Comparison of ENCODE assay signal across 16 cellular contexts in genomic region chr1:56506314-56506743, GRCh38.
DNase-seq lines count a peak whose midpoint lies in the region; ATAC-seq, FAIRE-seq and TF ChIP-seq lines count a peak whose summit lies in the region.
"Had no signal": no experiment of that assay in that cellular context is flagged by ENCODE, and none has a peak within 500 bp of the region (broad histone marks: within the 10 kb centered on the region; RNA-seq: fewer than 3 reads in every experiment).

No MANE protein-coding gene starts in this region.

- DNase-seq in CD14-positive monocyte (ENCODE audit: low spot score) (peak; percentile 57), RWPE1 (ENCODE audit: low spot score) (no peak), left cardiac atrium (peak; percentile 35), nephron progenitor cell (no peak), pancreas (no peak)
- DNase-seq in activated CD4-positive, CD25-positive, alpha-beta regulatory T cell (lab: John Stamatoyannopoulos, UW), result no peak
- DNase-seq: activated CD8-positive, alpha-beta memory T cell treated with anti-CD3 and anti-CD28 coated beads for 24 hours; activated naive CD4-positive, alpha-beta T cell; AML-193; caudate nucleus; NCI-H1694; PC-3; stimulated activated naive B cell treated with anti-CD40 and anti-IgM and Interleukin-4, amounts not matched to agents 10 μg/mL and 1 μg/mL and 100 μg/mL, for 72 hours; T1000 had no signal

- ATAC-seq in left cardiac atrium (peak; percentile 18 to 25), HG03571 (IDR thresholded peaks at IDR 0.05; ENCODE audit: unreplicated experiment) (no peak), HG03565 (IDR thresholded peaks at IDR 0.05; ENCODE audit: unreplicated experiment) (no peak), pancreas (no peak)
- ATAC-seq: PC-3; stimulated activated naive B cell treated with anti-CD40 and anti-IgM and Interleukin-4, amounts not matched to agents 10 μg/mL and 1 μg/mL and 100 μg/mL, for 72 hours had no signal

- H3K4me1 ChIP-seq in pancreas, result peaks cover 17 to 44% (median 20%) of the 10 kb centered on the region in 3 donors

- POLR2A ChIA-PET in RWPE1 (lab: Yijun Ruan, JAX; ENCODE audit: low non-redundant PET), result no interaction called here

- H3K27ac ChIP-seq in RWPE1, result peak overlapping the region; percentile 19; the same call in 1 of the 2 replicates
- no peak overlapping the region for H3K27ac ChIP-seq in pancreas

- H3K36me3 ChIP-seq in pancreas, result peaks cover 0 to 14% (median 11%) of the 10 kb centered on the region in 3 donors

- H3K27me3 ChIP-seq in pancreas, result no peaks in the 10 kb centered on the region

- peaks cover 0 to 5% (median 3%) of the 10 kb centered on the region in 3 donors for H3K27me3 Mint-ChIP-seq in CD14-positive monocyte (ENCODE audit: low read depth in 3 of 3)
- H3K27me3 Mint-ChIP-seq in nephron progenitor cell (ENCODE audit: low read depth, poor library complexity), result no peaks in the 10 kb centered on the region
- H3K27me3 Mint-ChIP-seq: stimulated activated naive B cell treated with anti-CD40 and anti-IgM and Interleukin-4, amounts not matched to agents 10 μg/mL and 1 μg/mL and 100 μg/mL, for 72 hours had no signal

- H3K9me3 Mint-ChIP-seq in CD14-positive monocyte (peaks cover 0 to 5% (median 0%) of the 10 kb centered on the region in 7 donors), nephron progenitor cell (peaks cover 3% of the 10 kb centered on the region)
- H3K9me3 Mint-ChIP-seq: stimulated activated naive B cell treated with anti-CD40 and anti-IgM and Interleukin-4, amounts not matched to agents 10 μg/mL and 1 μg/mL and 100 μg/mL, for 72 hours had no signal

- no peak overlapping the region for H3K4me3 ChIP-seq in pancreas

- no peak for TF ChIP-seq CTCF in CD14-positive monocyte (IDR thresholded peaks at IDR 0.05)
- no peak for TF ChIP-seq CTCF in RWPE1 (conservative IDR thresholded peaks at IDR 0.05; ENCODE audit: low read depth)
- TF ChIP-seq CTCF in nephron progenitor cell (IDR thresholded peaks at IDR 0.05), result no peak
- TF ChIP-seq CTCF in pancreas (IDR thresholded peaks at IDR 0.05), result no peak

- intact Hi-C loops in CD14-positive monocyte (cut with micrococcal nuclease) (no loop called here), left cardiac atrium (cut with DNase I) (loop anchor here in 1 of 2 donors (10.0 kb wide), 1 partner anchor 68 kb away; the partner anchor contains the start of gene PLPP3), pancreas (cut with DNase I) (loop anchor here in 1 of 3 donors (10.0 kb wide), 1 partner anchor 58 kb away; no protein-coding TSS in a partner anchor)

- peaks cover 5 to 16% of the 10 kb centered on the region in 2 donors for H3K36me3 Mint-ChIP-seq in CD14-positive monocyte
- peaks cover 73% of the 10 kb centered on the region for H3K36me3 Mint-ChIP-seq in nephron progenitor cell (ENCODE audit: low read depth)

- CTCF ChIA-PET in RWPE1 (lab: Yijun Ruan, JAX), result no interaction called here

- WGBS in pancreas, 2 donors, result 70 to 71% methylated on average over 10 of the region's 10 CpGs

- H3K27ac Mint-ChIP-seq in CD14-positive monocyte (peak overlapping the region; percentile 44 to 92 (median 69)), nephron progenitor cell (peak overlapping the region; percentile 73)
- H3K27ac Mint-ChIP-seq: stimulated activated naive B cell treated with anti-CD40 and anti-IgM and Interleukin-4, amounts not matched to agents 10 μg/mL and 1 μg/mL and 100 μg/mL, for 72 hours had no signal

- FAIRE-seq in pancreas (lab: Jason Lieb, UNC), result no peak

- H3K4me3 Mint-ChIP-seq in CD14-positive monocyte (peak overlapping the region; percentile 66 to 80), nephron progenitor cell (no peak overlapping the region)
- H3K4me3 Mint-ChIP-seq: stimulated activated naive B cell treated with anti-CD40 and anti-IgM and Interleukin-4, amounts not matched to agents 10 μg/mL and 1 μg/mL and 100 μg/mL, for 72 hours had no signal

- H3K9me3 ChIP-seq in pancreas, result no peaks in the 10 kb centered on the region

- H3K4me1 Mint-ChIP-seq in CD14-positive monocyte (peaks cover 74% of the 10 kb centered on the region), nephron progenitor cell (peaks cover 69% of the 10 kb centered on the region)

Comparison
In these comparisons a context has a peak if more than half of its experiments do, and no peak if none do; other contexts are left out.
1. DNase-seq: peak in CD14-positive monocyte (single experiment) and left cardiac atrium (single experiment); none in RWPE1 (single experiment), nephron progenitor cell (single experiment), activated CD4-positive, CD25-positive, alpha-beta regulatory T cell (0 of 4) and pancreas (0 of 6).
2. ATAC-seq: peak in left cardiac atrium (2 of 2); none in HG03571 (single experiment), HG03565 (single experiment) and pancreas (0 of 4).